In the genomic region with DNA sequence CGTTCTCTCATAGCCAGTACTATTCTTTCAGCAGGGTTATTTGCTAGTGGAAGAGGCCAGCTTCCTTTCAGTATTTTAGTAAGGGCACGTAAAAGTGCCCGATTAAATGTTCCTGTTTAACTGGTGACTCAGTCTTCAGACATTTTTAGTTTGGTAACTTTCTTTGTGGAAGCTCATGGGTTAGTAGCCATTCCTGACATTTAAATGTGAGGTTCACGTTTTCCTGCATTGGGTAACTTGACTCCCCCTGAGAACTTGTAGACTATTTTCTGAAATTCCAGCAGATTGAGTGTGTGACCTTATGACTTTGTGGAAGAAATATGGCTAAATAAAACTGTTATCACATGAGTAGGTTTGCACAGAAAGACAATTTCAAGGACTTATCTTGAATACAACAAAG, we compare ENCODE assay signal across 1 cellular context.
TF ChIP-seq lines count a peak whose summit lies in the region.

No MANE protein-coding gene starts in this region.

TF ChIP-seq in GM23338, 12 proteins besides CTCF, POLR2A, EP300 and RAD21 (continued from another document):
- TF ChIP-seq, protein P1, sequence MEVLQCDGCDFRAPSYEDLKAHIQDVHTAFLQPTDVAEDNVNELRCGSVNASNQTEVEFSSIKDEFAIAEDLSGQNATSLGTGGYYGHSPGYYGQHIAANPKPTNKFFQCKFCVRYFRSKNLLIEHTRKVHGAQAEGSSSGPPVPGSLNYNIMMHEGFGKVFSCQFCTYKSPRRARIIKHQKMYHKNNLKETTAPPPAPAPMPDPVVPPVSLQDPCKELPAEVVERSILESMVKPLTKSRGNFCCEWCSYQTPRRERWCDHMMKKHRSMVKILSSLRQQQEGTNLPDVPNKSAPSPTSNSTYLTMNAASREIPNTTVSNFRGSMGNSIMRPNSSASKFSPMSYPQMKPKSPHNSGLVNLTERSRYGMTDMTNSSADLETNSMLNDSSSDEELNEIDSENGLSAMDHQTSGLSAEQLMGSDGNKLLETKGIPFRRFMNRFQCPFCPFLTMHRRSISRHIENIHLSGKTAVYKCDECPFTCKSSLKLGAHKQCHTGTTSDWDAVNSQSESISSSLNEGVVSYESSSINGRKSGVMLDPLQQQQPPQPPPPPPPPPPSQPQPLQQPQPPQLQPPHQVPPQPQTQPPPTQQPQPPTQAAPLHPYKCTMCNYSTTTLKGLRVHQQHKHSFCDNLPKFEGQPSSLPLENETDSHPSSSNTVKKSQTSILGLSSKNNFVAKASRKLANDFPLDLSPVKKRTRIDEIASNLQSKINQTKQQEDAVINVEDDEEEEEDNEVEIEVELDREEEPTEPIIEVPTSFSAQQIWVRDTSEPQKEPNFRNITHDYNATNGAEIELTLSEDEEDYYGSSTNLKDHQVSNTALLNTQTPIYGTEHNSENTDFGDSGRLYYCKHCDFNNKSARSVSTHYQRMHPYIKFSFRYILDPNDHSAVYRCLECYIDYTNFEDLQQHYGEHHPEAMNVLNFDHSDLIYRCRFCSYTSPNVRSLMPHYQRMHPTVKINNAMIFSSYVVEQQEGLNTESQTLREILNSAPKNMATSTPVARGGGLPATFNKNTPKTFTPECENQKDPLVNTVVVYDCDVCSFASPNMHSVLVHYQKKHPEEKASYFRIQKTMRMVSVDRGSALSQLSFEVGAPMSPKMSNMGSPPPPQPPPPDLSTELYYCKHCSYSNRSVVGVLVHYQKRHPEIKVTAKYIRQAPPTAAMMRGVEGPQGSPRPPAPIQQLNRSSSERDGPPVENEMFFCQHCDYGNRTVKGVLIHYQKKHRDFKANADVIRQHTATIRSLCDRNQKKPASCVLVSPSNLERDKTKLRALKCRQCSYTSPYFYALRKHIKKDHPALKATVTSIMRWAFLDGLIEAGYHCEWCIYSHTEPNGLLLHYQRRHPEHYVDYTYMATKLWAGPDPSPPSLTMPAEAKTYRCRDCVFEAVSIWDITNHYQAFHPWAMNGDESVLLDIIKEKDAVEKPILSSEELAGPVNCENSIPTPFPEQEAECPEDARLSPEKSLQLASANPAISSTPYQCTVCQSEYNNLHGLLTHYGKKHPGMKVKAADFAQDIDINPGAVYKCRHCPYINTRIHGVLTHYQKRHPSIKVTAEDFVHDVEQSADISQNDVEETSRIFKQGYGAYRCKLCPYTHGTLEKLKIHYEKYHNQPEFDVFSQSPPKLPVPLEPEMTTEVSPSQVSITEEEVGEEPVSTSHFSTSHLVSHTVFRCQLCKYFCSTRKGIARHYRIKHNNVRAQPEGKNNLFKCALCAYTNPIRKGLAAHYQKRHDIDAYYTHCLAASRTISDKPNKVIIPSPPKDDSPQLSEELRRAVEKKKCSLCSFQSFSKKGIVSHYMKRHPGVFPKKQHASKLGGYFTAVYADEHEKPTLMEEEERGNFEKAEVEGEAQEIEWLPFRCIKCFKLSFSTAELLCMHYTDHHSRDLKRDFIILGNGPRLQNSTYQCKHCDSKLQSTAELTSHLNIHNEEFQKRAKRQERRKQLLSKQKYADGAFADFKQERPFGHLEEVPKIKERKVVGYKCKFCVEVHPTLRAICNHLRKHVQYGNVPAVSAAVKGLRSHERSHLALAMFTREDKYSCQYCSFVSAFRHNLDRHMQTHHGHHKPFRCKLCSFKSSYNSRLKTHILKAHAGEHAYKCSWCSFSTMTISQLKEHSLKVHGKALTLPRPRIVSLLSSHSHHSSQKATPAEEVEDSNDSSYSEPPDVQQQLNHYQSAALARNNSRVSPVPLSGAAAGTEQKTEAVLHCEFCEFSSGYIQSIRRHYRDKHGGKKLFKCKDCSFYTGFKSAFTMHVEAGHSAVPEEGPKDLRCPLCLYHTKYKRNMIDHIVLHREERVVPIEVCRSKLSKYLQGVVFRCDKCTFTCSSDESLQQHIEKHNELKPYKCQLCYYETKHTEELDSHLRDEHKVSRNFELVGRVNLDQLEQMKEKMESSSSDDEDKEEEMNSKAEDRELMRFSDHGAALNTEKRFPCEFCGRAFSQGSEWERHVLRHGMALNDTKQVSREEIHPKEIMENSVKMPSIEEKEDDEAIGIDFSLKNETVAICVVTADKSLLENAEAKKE (CRISPR knock-in tag; IDR thresholded peaks at IDR 0.05), result no peak
- TF ChIP-seq POLR2AphosphoS5 (IDR thresholded peaks at IDR 0.05; ENCODE audit: low read depth) (no peak), EZH2phosphoT487 (IDR thresholded peaks at IDR 0.05; ENCODE audit: unreplicated experiment) (no peak), CREB1 (CRISPR knock-in tag; IDR thresholded peaks at IDR 0.05; ENCODE audit: low read depth) (no peak), JUNB (IDR thresholded peaks at IDR 0.05; ENCODE audit: unreplicated experiment) (no peak), STAT1 (IDR thresholded peaks at IDR 0.05; ENCODE audit: unreplicated experiment) (no peak)
- TF ChIP-seq, protein P2, sequence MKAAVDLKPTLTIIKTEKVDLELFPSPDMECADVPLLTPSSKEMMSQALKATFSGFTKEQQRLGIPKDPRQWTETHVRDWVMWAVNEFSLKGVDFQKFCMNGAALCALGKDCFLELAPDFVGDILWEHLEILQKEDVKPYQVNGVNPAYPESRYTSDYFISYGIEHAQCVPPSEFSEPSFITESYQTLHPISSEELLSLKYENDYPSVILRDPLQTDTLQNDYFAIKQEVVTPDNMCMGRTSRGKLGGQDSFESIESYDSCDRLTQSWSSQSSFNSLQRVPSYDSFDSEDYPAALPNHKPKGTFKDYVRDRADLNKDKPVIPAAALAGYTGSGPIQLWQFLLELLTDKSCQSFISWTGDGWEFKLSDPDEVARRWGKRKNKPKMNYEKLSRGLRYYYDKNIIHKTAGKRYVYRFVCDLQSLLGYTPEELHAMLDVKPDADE (IDR thresholded peaks at IDR 0.05), result no peak
